In genomic region chr19:21328885-21329605, GRCh38 we compare ENCODE assay signal across 8 cellular contexts. TPM values are rescaled to one million over a fixed set of nuclear protein-coding genes. Genes with fewer than 3 reads are reported as not detected.
DNase-seq lines count a peak whose midpoint lies in the region; ATAC-seq and TF ChIP-seq lines count a peak whose summit lies in the region.

TSS of gene ZNF708 (minus strand) at chr19:21329410. CDS start at chr19:21329212, 198 bp downstream.

- H3K27ac ChIP-seq in ACC112 (ENCODE audit: low read depth, low read length), result peak within 1 kb of the TSS; percentile 92

- peak within 1 kb of the TSS; percentile 98 for H2AFZ ChIP-seq in ACC112 (ENCODE audit: low read length, unreplicated experiment)

- peak; percentile 98 for ATAC-seq in GM18870 (IDR thresholded peaks at IDR 0.05; ENCODE audit: unreplicated experiment)
- ATAC-seq in HG03135 (IDR thresholded peaks at IDR 0.05; ENCODE audit: unreplicated experiment), result peak; percentile 98
- ATAC-seq in WTC11, result peak; percentile 100

- no peaks in the 10 kb centered on the region for H3K27me3 ChIP-seq in ACC112 (ENCODE audit: insufficient read depth, low read length)

- peaks cover 6% of the 10 kb centered on the region for H3K4me1 ChIP-seq in ACC112 (ENCODE audit: control insufficient read depth, insufficient read depth, low read length, unreplicated experiment)

- H3K4me1 Mint-ChIP-seq in WTC11, result peaks cover 27% of the 10 kb centered on the region

- peaks cover 30% of the 10 kb centered on the region for H3K9me3 Mint-ChIP-seq in WTC11

- H3K27ac Mint-ChIP-seq in WTC11, result peak within 1 kb of the TSS; percentile 100

- peaks cover 37% of the 10 kb centered on the region for H3K36me3 Mint-ChIP-seq in WTC11

- CTCF ChIA-PET in WTC11 (lab: Charles Lee), result interaction anchor here (0.6 to 2.1 kb wide), 6 partner anchors 9 to 155 kb away, joined by 3 to 9 read pairs (median 3); no protein-coding TSS in a partner anchor

- peaks cover 11% of the 10 kb centered on the region; the same call in 1 of the 2 replicates for H3K36me3 ChIP-seq in ACC112 (ENCODE audit: insufficient read depth, low read length)

- peaks cover 38% of the 10 kb centered on the region for H3K79me2 ChIP-seq in ACC112 (ENCODE audit: control insufficient read depth, insufficient read depth, low read length, unreplicated experiment)

- TF ChIP-seq CTCF in WTC11 (IDR thresholded peaks at IDR 0.05) (no peak), cardiac fibroblast (IDR thresholded peaks at IDR 0.05; ENCODE audit: low read depth, low read length) (no peak)

- POLR2A ChIA-PET in WTC11 (lab: Charles Lee), result interaction anchor here (0.6 to 3.1 kb wide), 17 partner anchors 8 to 1889 kb away, joined by 3 to 46 read pairs (median 5); partner anchors contain the start of genes ZNF431, ZNF66, ZNF737 and ZNF738

- DNase-seq in NCI-H2227 (lab: John Stamatoyannopoulos, UW; ENCODE audit: unreplicated experiment) (peak; percentile 86), WTC11 (ENCODE audit: low spot score) (peak; percentile 84), cardiac fibroblast (ENCODE audit: low read depth in 2 of 2) (peak; percentile 88 to 92), inferior parietal cortex (ENCODE audit: extremely low spot score) (peak; percentile 97)
- DNase-seq in stimulated activated CD4-positive, alpha-beta T cell treated with anti-CD3 and anti-CD28 coated beads, Interleukin-12 subunit alpha, Interleukin-12 subunit beta, amount 100 ng/mL, for 24 hours (ENCODE audit: low read depth in 2 of 2), result peak; percentile 61 to 69

- 0 out of 2 replicates have a peak, but pooled peaks cover 3% of the 10 kb centered on the region for H3K27me3 Mint-ChIP-seq in WTC11 (ENCODE audit: low read depth)

- peak within 1 kb of the TSS; percentile 100 for H3K4me3 ChIP-seq in ACC112 (ENCODE audit: low read depth, low read length)
- H3K4me3 ChIP-seq in cardiac fibroblast (replicated peaks in 1 of 2; ENCODE audit: low read depth in 2 of 2, low read length in 2 of 2), result peak within 1 kb of the TSS; percentile 77 to 88

- H3K4me3 Mint-ChIP-seq in WTC11, result peak within 1 kb of the TSS; percentile 100

TF ChIP-seq in WTC11, 78 proteins besides CTCF, POLR2A, EP300 and RAD21:
- TF ChIP-seq ESRRA (CRISPR knock-in tag; IDR thresholded peaks at IDR 0.05; ENCODE audit: borderline replicate concordance) (no peak), GABPB1 (CRISPR knock-in tag; IDR thresholded peaks at IDR 0.05) (peak; percentile 65), ZNF281 (CRISPR knock-in tag; IDR thresholded peaks at IDR 0.05) (peak; percentile 23; the same call in 1 of the 2 replicates), FOXP1 (CRISPR knock-in tag; IDR thresholded peaks at IDR 0.05; ENCODE audit: borderline replicate concordance) (0 out of 2 replicates have a peak, but pooled peaks have one; percentile 63), ZBTB21 (CRISPR knock-in tag; IDR thresholded peaks at IDR 0.05; ENCODE audit: borderline replicate concordance) (no peak), E2F1 (CRISPR knock-in tag; IDR thresholded peaks at IDR 0.05) (no peak), FOXK1 (CRISPR knock-in tag; IDR thresholded peaks at IDR 0.05) (0 out of 2 replicates have a peak, but pooled peaks have one; percentile 31), ZMAT4 (CRISPR knock-in tag; IDR thresholded peaks at IDR 0.05) (no peak), SOX15 (CRISPR knock-in tag; IDR thresholded peaks at IDR 0.05) (no peak), CREM (CRISPR knock-in tag; IDR thresholded peaks at IDR 0.05) (0 out of 2 replicates have a peak, but pooled peaks have one; percentile 49), KAT7 (CRISPR knock-in tag; IDR thresholded peaks at IDR 0.05; ENCODE audit: borderline replicate concordance) (0 out of 2 replicates have a peak, but pooled peaks have one; percentile 32), HMGXB4 (CRISPR knock-in tag; IDR thresholded peaks at IDR 0.05) (0 out of 2 replicates have a peak, but pooled peaks have one; percentile 17), USF2 (CRISPR knock-in tag; IDR thresholded peaks at IDR 0.05) (no peak), NR2C2 (CRISPR knock-in tag; IDR thresholded peaks at IDR 0.05) (no peak), TP53 (CRISPR knock-in tag; IDR thresholded peaks at IDR 0.05) (no peak), GRHL2 (CRISPR knock-in tag; IDR thresholded peaks at IDR 0.05; ENCODE audit: insufficient replicate concordance, severe bottlenecking) (no peak), NFYB (CRISPR knock-in tag; conservative IDR thresholded peaks at IDR 0.05; ENCODE audit: low read depth) (0 out of 2 replicates have a peak, but pooled peaks have one; percentile 39), ZNF671 (CRISPR knock-in tag; IDR thresholded peaks at IDR 0.05) (no peak), ZNF512 (CRISPR knock-in tag; IDR thresholded peaks at IDR 0.05; ENCODE audit: borderline replicate concordance) (no peak)

RNA-seq across cellular contexts. Expression of gene ZNF708, which starts in this region (rescaled TPM):
- total RNA-seq in WTC11 (2021), result 27.2 to 34.9 TPM (median 30.1 TPM) in 3 replicates

Comparison
In these comparisons a context has a peak if more than half of its experiments do, and no peak if none do; other contexts are left out.
1. Peak in every context shown above with its lines: DNase-seq, ATAC-seq, H3K4me3 ChIP-seq and H3K27ac ChIP-seq.